ENCODE assay signal across 39 cellular contexts in the genomic region with DNA sequence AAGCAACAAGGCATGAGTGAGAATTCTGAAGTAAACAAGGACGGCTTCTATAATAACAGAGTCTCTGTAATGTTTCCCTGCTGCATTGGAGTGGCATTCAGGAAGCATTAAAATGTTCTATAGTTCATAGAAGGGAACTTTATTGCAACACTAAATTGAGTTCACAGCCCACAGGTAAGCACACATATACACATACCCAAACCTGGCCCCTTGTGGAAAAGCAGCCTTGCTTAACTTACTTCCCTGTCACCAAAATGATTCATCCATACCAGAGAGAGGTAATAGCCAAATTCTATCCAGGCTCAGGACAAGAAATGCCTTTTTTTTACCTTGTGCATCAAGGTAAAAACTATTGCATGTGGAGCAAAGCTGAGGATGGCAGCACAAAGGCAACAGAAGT.
"Had no signal": no experiment of that assay in that cellular context is flagged by ENCODE, and none has a peak within 500 bp of the region (broad histone marks: within the 10 kb centered on the region; RNA-seq: fewer than 3 reads in every experiment).

No MANE protein-coding gene starts in this region.

- H3K27ac ChIP-seq: adrenal gland, ascending aorta, body of pancreas, brain microvascular endothelial cell, cardiac muscle cell had no signal

- ATAC-seq: activated naive CD4-positive, alpha-beta T cell treated with anti-CD3 and anti-CD28 coated beads, Interleukin-2, amount 50 U/mL, for 72 hours; activated naive CD8-positive, alpha-beta T cell treated with anti-CD3 and anti-CD28 coated beads, Interleukin-2, amount 50 U/mL, for 24 hours; activated T-cell treated with anti-CD3 and anti-CD28 coated beads, Interleukin-2, amount 50 U/mL, for 72 hours; activated T-helper 17 cell treated with anti-CD3 and anti-CD28 coated beads, Interleukin-2, amount 50 U/mL, for 72 hours; body of pancreas had no signal

- H3K4me3 ChIP-seq: adrenal gland, ascending aorta, body of pancreas, breast epithelium, cardiac muscle cell had no signal

- H3K27me3 ChIP-seq: adrenal gland, ascending aorta, body of pancreas, brain microvascular endothelial cell, breast epithelium, cardiac muscle cell had no signal

- FAIRE-seq: astrocyte had no signal

- H3K36me3 Mint-ChIP-seq: activated naive CD4-positive, alpha-beta T cell treated with anti-CD3 and anti-CD28 coated beads, Interleukin-2, amount 10 ng/mL, durations not matched to agents 7 days and 5 days; activated naive CD4-positive, alpha-beta T cell treated with anti-CD3 and anti-CD28 coated beads, Interleukin-2, amount 50 U/mL, for 72 hours; activated naive CD8-positive, alpha-beta T cell; activated naive CD8-positive, alpha-beta T cell treated with anti-CD3 and anti-CD28 coated beads for 36 hours; activated naive CD8-positive, alpha-beta T cell treated with anti-CD3 and anti-CD28 coated beads, Interleukin-2, amount 10 ng/mL, durations not matched to agents 7 days and 5 days; brain had no signal

- H3K4me3 Mint-ChIP-seq: activated naive CD4-positive, alpha-beta T cell treated with anti-CD3 and anti-CD28 coated beads for 36 hours; activated naive CD4-positive, alpha-beta T cell treated with anti-CD3 and anti-CD28 coated beads, Interleukin-2, amount 10 ng/mL, durations not matched to agents 7 days and 5 days; activated naive CD4-positive, alpha-beta T cell treated with anti-CD3 and anti-CD28 coated beads, Interleukin-2, amount 50 U/mL, for 24 hours; activated naive CD8-positive, alpha-beta T cell; activated naive CD8-positive, alpha-beta T cell treated with anti-CD3 and anti-CD28 coated beads for 36 hours; activated naive CD8-positive, alpha-beta T cell treated with anti-CD3 and anti-CD28 coated beads, Interleukin-2, amount 10 ng/mL, durations not matched to agents 7 days and 5 days; activated naive CD8-positive, alpha-beta T cell treated with anti-CD3 and anti-CD28 coated beads, Interleukin-2, amount 50 U/mL, for 24 hours; activated T-cell treated with anti-CD3 and anti-CD28 coated beads, Interleukin-2, amount 50 U/mL, for 24 hours; activated T-cell treated with anti-CD3 and anti-CD28 coated beads, Interleukin-2, amount 50 U/mL, for 72 hours; activated T-helper 1 cell treated with anti-CD3 and anti-CD28 coated beads, Interleukin-12 subunit alpha, Interleukin-12 subunit beta, Interleukin-2, Interleukin-4 antibody, amounts not matched to agents 30 ng/mL and 10 ng/mL and 1 ng/mL, durations not matched to agents 14 hours and 24 hours and 36 hours; activated T-helper 17 cell treated with anti-CD3 and anti-CD28 coated beads, Interleukin-2, amount 50 U/mL, for 72 hours; brain; central memory CD8-positive, alpha-beta T cell had no signal

- H3K9me3 ChIP-seq: adrenal gland, ascending aorta, body of pancreas, breast epithelium had no signal

- H3K36me3 ChIP-seq: adrenal gland, ascending aorta, brain microvascular endothelial cell, breast epithelium, cardiac muscle cell had no signal

- H3K4me1 ChIP-seq: adrenal gland, ascending aorta, body of pancreas, breast epithelium had no signal

- H3K27me3 Mint-ChIP-seq: activated naive CD4-positive, alpha-beta T cell treated with anti-CD3 and anti-CD28 coated beads, Interleukin-2, amount 10 ng/mL, durations not matched to agents 7 days and 5 days; activated naive CD4-positive, alpha-beta T cell treated with anti-CD3 and anti-CD28 coated beads, Interleukin-2, amount 50 U/mL, for 24 hours; activated naive CD8-positive, alpha-beta T cell; activated naive CD8-positive, alpha-beta T cell treated with anti-CD3 and anti-CD28 coated beads for 36 hours; activated naive CD8-positive, alpha-beta T cell treated with anti-CD3 and anti-CD28 coated beads, Interleukin-2, amount 10 ng/mL, durations not matched to agents 7 days and 5 days; activated naive CD8-positive, alpha-beta T cell treated with anti-CD3 and anti-CD28 coated beads, Interleukin-2, amount 50 U/mL, for 24 hours; activated T-cell treated with anti-CD3 and anti-CD28 coated beads, Interleukin-2, amount 50 U/mL, for 24 hours; activated T-helper 17 cell treated with anti-CD3 and anti-CD28 coated beads, Interleukin-2, amount 50 U/mL, for 72 hours; brain had no signal

- H3K9me3 Mint-ChIP-seq: activated naive CD4-positive, alpha-beta T cell treated with anti-CD3 and anti-CD28 coated beads for 36 hours; activated naive CD4-positive, alpha-beta T cell treated with anti-CD3 and anti-CD28 coated beads, Interleukin-2, amount 10 ng/mL, durations not matched to agents 7 days and 5 days; activated naive CD4-positive, alpha-beta T cell treated with anti-CD3 and anti-CD28 coated beads, Interleukin-2, amount 50 U/mL, for 24 hours; activated naive CD4-positive, alpha-beta T cell treated with anti-CD3 and anti-CD28 coated beads, Interleukin-2, amount 50 U/mL, for 72 hours; activated naive CD8-positive, alpha-beta T cell treated with anti-CD3 and anti-CD28 coated beads for 36 hours; activated naive CD8-positive, alpha-beta T cell treated with anti-CD3 and anti-CD28 coated beads, Interleukin-2, amount 10 ng/mL, durations not matched to agents 7 days and 5 days; activated naive CD8-positive, alpha-beta T cell treated with anti-CD3 and anti-CD28 coated beads, Interleukin-2, amount 50 U/mL, for 24 hours; activated T-cell treated with anti-CD3 and anti-CD28 coated beads, Interleukin-2, amount 50 U/mL, for 24 hours; activated T-cell treated with anti-CD3 and anti-CD28 coated beads, Interleukin-2, amount 50 U/mL, for 72 hours; activated T-helper 1 cell treated with anti-CD3 and anti-CD28 coated beads, Interleukin-12 subunit alpha, Interleukin-12 subunit beta, Interleukin-2, Interleukin-4 antibody, amounts not matched to agents 30 ng/mL and 10 ng/mL and 1 ng/mL, durations not matched to agents 14 hours and 24 hours and 36 hours; activated T-helper 17 cell treated with anti-CD3 and anti-CD28 coated beads, Interleukin-2, amount 50 U/mL, for 72 hours; activated T-helper 2 cell treated with anti-CD3 and anti-CD28 coated beads, Interferon-gamma antibody, Interleukin-2, Interleukin-4, amounts not matched to agents 10 μg/mL and 5 μg/mL and 100 μg/mL, durations not matched to agents 14 hours and 24 hours and 36 hours; brain; central memory CD8-positive, alpha-beta T cell had no signal

- H3K4me1 Mint-ChIP-seq: activated naive CD4-positive, alpha-beta T cell treated with anti-CD3 and anti-CD28 coated beads, Interleukin-2, amount 10 ng/mL, durations not matched to agents 7 days and 5 days; activated naive CD8-positive, alpha-beta T cell treated with anti-CD3 and anti-CD28 coated beads, Interleukin-2, amount 10 ng/mL, durations not matched to agents 7 days and 5 days; activated naive CD8-positive, alpha-beta T cell treated with anti-CD3 and anti-CD28 coated beads, Interleukin-2, amount 50 U/mL, for 24 hours; central memory CD8-positive, alpha-beta T cell had no signal

- DNase-seq: activated effector memory CD4-positive, alpha-beta T cell treated with anti-CD3 and anti-CD28 coated beads, Interleukin-2, amount 50 U/mL, for 16 hours; activated effector memory CD4-positive, alpha-beta T cell treated with Interleukin-2 at 50 U/mL for 16 hours; activated gamma-delta T cell; activated gamma-delta T cell treated with Interleukin-2 at 50 U/mL for 16 hours; activated naive CD4-positive, alpha-beta T cell; activated naive CD4-positive, alpha-beta T cell treated with anti-CD3 and anti-CD28 coated beads for 36 hours; activated naive CD4-positive, alpha-beta T cell treated with anti-CD3 and anti-CD28 coated beads, Interleukin-2, amount 10 ng/mL, durations not matched to agents 7 days and 5 days; activated naive CD4-positive, alpha-beta T cell treated with anti-CD3 and anti-CD28 coated beads, Interleukin-2, amount 50 U/mL, for 16 hours; activated naive CD4-positive, alpha-beta T cell treated with Interleukin-2 at 50 U/mL for 16 hours; activated naive CD8-positive, alpha-beta T cell treated with anti-CD3 and anti-CD28 coated beads for 36 hours; activated naive CD8-positive, alpha-beta T cell treated with anti-CD3 and anti-CD28 coated beads, Interleukin-2, amount 10 ng/mL, durations not matched to agents 7 days and 5 days; activated naive CD8-positive, alpha-beta T cell treated with anti-CD3 and anti-CD28 coated beads, Interleukin-2, amount 50 U/mL, for 24 hours; activated T-cell treated with anti-CD3 and anti-CD28 coated beads for 4 hours; activated T-cell treated with anti-CD3 and anti-CD28 coated beads, Interleukin-2, amount 50 U/mL, for 1 hour; activated T-cell treated with anti-CD3 and anti-CD28 coated beads, Interleukin-2, amount 50 U/mL, for 24 hours; activated T-cell treated with anti-CD3 and anti-CD28 coated beads, Interleukin-2, amount 50 U/mL, for 48 hours; activated T-cell treated with anti-CD3 and anti-CD28 coated beads, Interleukin-2, amount 50 U/mL, for 72 hours; adrenal gland; amniotic stem cell; amygdala; anterior cingulate cortex; aorta; body of pancreas; brain microvascular endothelial cell; caudate nucleus; central memory CD4-positive, alpha-beta T cell; cerebellar nuclear complex had no signal
